Comparison of ENCODE assay signal across 1 cellular context in genomic region chrX:40172980-40173661, GRCh38.
A peak's percentile ranks its signal among the peaks of the same experiment; 100 is the strongest.
TF ChIP-seq lines count a peak whose summit lies in the region.

No MANE protein-coding gene starts in this region.

TF ChIP-seq in HepG2, 621 proteins besides CTCF, POLR2A, EP300 and RAD21 (continued from another document):
- TF ChIP-seq HNF4A (CRISPR knock-in tag; IDR thresholded peaks at IDR 0.05) (peak; percentile 81), ZNF512B (CRISPR knock-in tag; IDR thresholded peaks at IDR 0.05; ENCODE audit: borderline replicate concordance) (no peak), NCOA5 (CRISPR knock-in tag; IDR thresholded peaks at IDR 0.05) (no peak), ZNF564 (CRISPR knock-in tag; IDR thresholded peaks at IDR 0.05) (no peak)
